In the genomic region with DNA sequence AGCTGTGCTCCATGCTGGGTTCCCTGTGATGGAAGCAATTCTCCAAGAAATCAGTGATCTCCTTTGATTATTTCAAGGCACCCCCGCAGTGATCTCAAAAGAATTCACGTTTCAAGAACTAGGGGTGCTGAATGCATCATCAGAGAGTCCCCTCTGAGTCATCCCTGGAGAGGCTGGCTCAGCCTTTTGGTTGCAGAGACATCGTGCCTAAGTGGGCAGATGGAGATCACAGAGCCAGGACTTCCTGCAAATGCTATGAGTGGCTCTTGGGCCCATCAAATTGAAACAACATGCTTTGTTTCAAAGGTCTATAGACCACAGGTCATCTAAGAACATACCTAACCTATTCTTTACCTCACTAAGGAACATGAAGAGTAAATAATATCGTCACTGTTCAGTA, we compare ENCODE assay signal across 1 cellular context.
TF ChIP-seq lines count a peak whose summit lies in the region.

No MANE protein-coding gene starts in this region.

TF ChIP-seq in GM12878, 131 proteins besides CTCF, POLR2A, EP300 and RAD21:
- TF ChIP-seq BHLHE40 (IDR thresholded peaks at IDR 0.05; ENCODE audit: borderline replicate concordance in 1 of 2, low read depth in 2 of 2, low read length in 1 of 2) (peak in 1 of 2 experiments; percentile 18; a peak in 1 of 4 replicates), YBX1 (IDR thresholded peaks at IDR 0.05) (no peak), IRF4 (IDR thresholded peaks at IDR 0.05; ENCODE audit: low read depth, low read length) (0 out of 2 replicates have a peak, but pooled peaks have one; percentile 42)
